14 cellular contexts compared by ENCODE assay signal in the genomic region with DNA sequence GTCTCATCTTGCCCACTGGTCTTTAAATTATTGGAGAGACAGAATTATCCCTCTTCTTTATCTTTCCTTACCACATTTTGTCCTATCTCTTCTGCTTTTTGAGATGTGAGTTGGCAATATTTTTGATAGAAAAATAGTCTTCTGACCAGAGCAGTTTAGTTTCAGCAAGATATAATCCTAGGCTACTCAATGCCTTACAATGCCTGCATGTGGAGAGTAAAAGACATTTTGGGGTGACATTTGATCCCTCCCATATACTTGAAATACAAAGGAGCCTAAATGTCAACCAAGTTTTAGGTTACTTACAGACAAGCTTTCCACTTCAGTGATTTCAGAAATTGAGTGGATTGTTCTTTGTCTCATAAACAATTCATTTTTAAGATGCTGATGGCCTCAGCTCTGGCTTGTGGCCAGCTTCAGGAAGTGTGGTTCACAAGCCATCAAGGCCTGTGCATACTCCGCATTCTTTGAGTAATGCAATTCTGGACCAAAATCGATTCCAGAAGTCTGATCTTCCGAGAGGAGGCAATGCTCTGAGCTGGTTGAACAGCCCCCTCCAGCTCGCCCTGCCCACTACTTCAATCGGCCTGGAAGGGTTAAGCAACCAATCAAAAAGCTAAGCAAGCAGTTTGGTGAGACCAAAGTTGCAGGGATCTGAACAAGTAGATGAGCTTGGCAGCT.
DNase-seq lines count a peak whose midpoint lies in the region; ATAC-seq, FAIRE-seq and TF ChIP-seq lines count a peak whose summit lies in the region.
"Had no signal": no experiment of that assay in that cellular context is flagged by ENCODE, and none has a peak within 500 bp of the region (broad histone marks: within the 10 kb centered on the region; RNA-seq: fewer than 3 reads in every experiment).

No MANE protein-coding gene starts in this region.

- no peaks in the 10 kb centered on the region for H3K27me3 ChIP-seq in GM23248 (replicated peaks; ENCODE audit: insufficient read depth)
- H3K27me3 ChIP-seq: left lung, upper lobe of left lung had no signal

- FAIRE-seq in frontal cortex (lab: Jason Lieb, UNC), result no peak
- FAIRE-seq: endometrium had no signal

- no peaks in the 10 kb centered on the region for H4K20me1 ChIP-seq in GM23248 (ENCODE audit: insufficient read depth)

- no peak overlapping the region for H3K4me3 Mint-ChIP-seq in WTC11

- H3K36me3 Mint-ChIP-seq in WTC11, result no peaks in the 10 kb centered on the region

- peak overlapping the region; percentile 36 for H2AFZ ChIP-seq in GM23248

- ATAC-seq in WTC11, result peak; percentile 72
- ATAC-seq: left lung, psoas muscle had no signal

- POLR2A ChIA-PET in WTC11 (lab: Charles Lee), result no interaction called here

- WGBS in GM23248 (ENCODE audit: low coverage in 1 of 2, low lambda C conversion rate in 2 of 2, missing lambda C conversion rate in 2 of 2), 2 experiments, result 4% methylated on average over 5 of the region's 5 CpGs

- peaks cover 4% of the 10 kb centered on the region; the same call in 1 of the 2 replicates for H3K9me2 ChIP-seq in GM23248 (ENCODE audit: insufficient read depth)

- peaks cover 34% of the 10 kb centered on the region for H3K4me1 ChIP-seq in GM23248 (ENCODE audit: insufficient read depth)
- H3K4me1 ChIP-seq: left lung, psoas muscle, upper lobe of left lung had no signal

- peak overlapping the region; percentile 41 for H3K4me2 ChIP-seq in GM23248 (ENCODE audit: unreplicated experiment)

- H3K79me2 ChIP-seq in GM23248 (ENCODE audit: insufficient read depth), result no peaks in the 10 kb centered on the region

- peak overlapping the region; percentile 48 for H3K27ac ChIP-seq in GM23248
- H3K27ac ChIP-seq: left lung, psoas muscle, upper lobe of left lung had no signal

- no peaks in the 10 kb centered on the region for H3K36me3 ChIP-seq in GM23248 (ENCODE audit: low read depth)
- H3K36me3 ChIP-seq: left lung, upper lobe of left lung had no signal

- no peak overlapping the region for H3K27ac Mint-ChIP-seq in WTC11

- H3K4me3 ChIP-seq in GM23248 (no peak overlapping the region), skeletal muscle cell (ENCODE audit: low read depth, low read length) (no peak overlapping the region)
- H3K4me3 ChIP-seq: left lung, psoas muscle, upper lobe of left lung had no signal

- H3K27me3 Mint-ChIP-seq in WTC11 (ENCODE audit: low read depth), result no peaks in the 10 kb centered on the region

- no peaks in the 10 kb centered on the region for H3K9me3 ChIP-seq in GM23248 (ENCODE audit: low read depth)
- H3K9me3 ChIP-seq: upper lobe of left lung had no signal

- CTCF ChIA-PET in WTC11 (lab: Charles Lee), result no interaction called here

- H3F3A ChIP-seq in GM23248 (ENCODE audit: insufficient read depth), result peaks cover 33% of the 10 kb centered on the region

- DNase-seq in GM23248, result peak; percentile 69
- peak; percentile 12 for DNase-seq in WTC11 (ENCODE audit: low spot score)
- peak; percentile 48 for DNase-seq in glomerular endothelial cell (ENCODE audit: extremely low read depth, low read depth, low spot score)
- peak; percentile 80 for DNase-seq in skeletal muscle cell (ENCODE audit: low read depth)
- no peak for DNase-seq in GM10266 (ENCODE audit: extremely low spot score)
- DNase-seq in frontal cortex (ENCODE audit: low spot score in 2 of 2), result no peak
- DNase-seq in activated T-cell treated with anti-CD3 and anti-CD28 coated beads, Interleukin-2, amount 50 U/mL, for 48 hours, result no peak
- no peak for DNase-seq in NCI-H2107 treated with DMSO at 0.1 percent for 48 hours (lab: John Stamatoyannopoulos, UW; ENCODE audit: unreplicated experiment)
- DNase-seq: Calu3, psoas muscle, T-helper 1 cell, upper lobe of left lung had no signal

- H3K4me1 Mint-ChIP-seq in WTC11, result peaks cover 13% of the 10 kb centered on the region

- H3K9ac ChIP-seq in GM23248, result no peak overlapping the region

- TF ChIP-seq CTCF in WTC11 (IDR thresholded peaks at IDR 0.05) (no peak), GM10266 (IDR thresholded peaks at IDR 0.05; ENCODE audit: control insufficient read depth, insufficient read depth, low read depth, missing control alignments) (no peak)

- H3K9me3 Mint-ChIP-seq in WTC11, result peaks cover 22% of the 10 kb centered on the region

- in situ Hi-C loops in GM23248 (cut with MboI), result no loop called here

TF ChIP-seq in WTC11, 78 proteins besides CTCF, POLR2A, EP300 and RAD21:
- TF ChIP-seq GRHL2 (CRISPR knock-in tag; IDR thresholded peaks at IDR 0.05; ENCODE audit: insufficient replicate concordance, severe bottlenecking) (no peak), ZNF219 (CRISPR knock-in tag; IDR thresholded peaks at IDR 0.05; ENCODE audit: borderline replicate concordance) (no peak), TEAD4 (CRISPR knock-in tag; IDR thresholded peaks at IDR 0.05) (no peak), NR1H2 (CRISPR knock-in tag; IDR thresholded peaks at IDR 0.05) (no peak)

Comparison
In these comparisons a context has a peak if more than half of its experiments do, and no peak if none do; other contexts are left out.
1. DNase-seq: peak in GM23248 (single experiment), WTC11 (single experiment), glomerular endothelial cell (single experiment) and skeletal muscle cell (single experiment); none in GM10266 (single experiment), frontal cortex (0 of 2), activated T-cell treated with anti-CD3 and anti-CD28 coated beads, Interleukin-2, amount 50 U/mL, for 48 hours (0 of 2) and NCI-H2107 treated with DMSO at 0.1 percent for 48 hours (single experiment).